Comparison of ENCODE assay signal across 1 cellular context in the genomic region with DNA sequence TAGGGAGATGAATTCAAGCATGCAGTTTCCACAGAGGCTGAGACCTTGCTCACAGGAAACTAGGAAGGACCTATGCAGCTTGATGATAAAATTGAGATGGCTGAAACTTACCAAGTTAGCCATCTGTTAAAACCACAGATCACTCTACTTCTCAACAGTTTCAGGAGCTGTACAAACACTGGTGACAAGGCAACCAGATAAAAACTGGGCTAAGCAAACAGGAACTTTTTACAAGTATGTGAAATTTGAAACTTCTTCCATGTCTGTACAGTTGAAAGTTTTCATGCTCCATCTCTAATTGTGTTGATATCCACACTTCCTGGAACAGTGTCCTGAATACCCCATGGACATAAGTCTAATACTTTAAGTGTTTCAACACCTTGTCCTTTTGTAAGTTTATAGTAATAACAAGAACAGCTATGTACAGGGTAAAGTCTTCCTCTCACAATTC.
A peak's percentile ranks its signal among the peaks of the same experiment; 100 is the strongest.
TF ChIP-seq lines count a peak whose summit lies in the region.

No MANE protein-coding gene starts in this region.

TF ChIP-seq in K562, 482 proteins besides CTCF, POLR2A, EP300 and RAD21 (continued from another document):
- TF ChIP-seq TEAD4 (IDR thresholded peaks at IDR 0.05; ENCODE audit: low read length) (peak; percentile 83), TEAD4 (CRISPR knock-in tag; IDR thresholded peaks at IDR 0.05; ENCODE audit: borderline replicate concordance) (no peak), MAFK (IDR thresholded peaks at IDR 0.05; ENCODE audit: low read length) (peak; percentile 52), HDAC2 (IDR thresholded peaks at IDR 0.05) (peak; percentile 40; the same call in 1 of the 2 replicates), ZFP36 (IDR thresholded peaks at IDR 0.05; ENCODE audit: low read depth, low read length, partially characterized antibody) (no peak), ZNF324 (CRISPR knock-in tag; IDR thresholded peaks at IDR 0.05) (no peak), HDGF (IDR thresholded peaks at IDR 0.05) (no peak), TRIM24 (IDR thresholded peaks at IDR 0.05) (peak; percentile 51 to 76; a peak in 3 of 4 replicates), ZNF778 (CRISPR knock-in tag; IDR thresholded peaks at IDR 0.05) (no peak), MAFF (IDR thresholded peaks at IDR 0.05; ENCODE audit: low read length) (peak; percentile 45; the same call in 1 of the 2 replicates), CREBBP (IDR thresholded peaks at IDR 0.05; ENCODE audit: low read depth, low read length) (no peak), MTA1 (IDR thresholded peaks at IDR 0.05; ENCODE audit: borderline replicate concordance) (0 out of 2 replicates have a peak, but pooled peaks have one; percentile 21), STAT5A (IDR thresholded peaks at IDR 0.05; ENCODE audit: borderline replicate concordance, low read length) (peak; percentile 53; the same call in 1 of the 2 replicates), EP400 (IDR thresholded peaks at IDR 0.05) (0 out of 2 replicates have a peak, but pooled peaks have one; percentile 15), SREBF2 (CRISPR knock-in tag; IDR thresholded peaks at IDR 0.05) (no peak), RCOR1 (IDR thresholded peaks at IDR 0.05; ENCODE audit: borderline replicate concordance in 1 of 2, low read depth in 2 of 2, low read length in 2 of 2) (peak in 1 of 2 experiments; percentile 75; a peak in 2 of 4 replicates), RUNX1 (IDR thresholded peaks at IDR 0.05; ENCODE audit: low read depth) (no peak), LEF1 (IDR thresholded peaks at IDR 0.05) (peak; percentile 83), NFE2 (IDR thresholded peaks at IDR 0.05; ENCODE audit: low read depth) (peak; percentile 62)
- TF ChIP-seq, protein P1, sequence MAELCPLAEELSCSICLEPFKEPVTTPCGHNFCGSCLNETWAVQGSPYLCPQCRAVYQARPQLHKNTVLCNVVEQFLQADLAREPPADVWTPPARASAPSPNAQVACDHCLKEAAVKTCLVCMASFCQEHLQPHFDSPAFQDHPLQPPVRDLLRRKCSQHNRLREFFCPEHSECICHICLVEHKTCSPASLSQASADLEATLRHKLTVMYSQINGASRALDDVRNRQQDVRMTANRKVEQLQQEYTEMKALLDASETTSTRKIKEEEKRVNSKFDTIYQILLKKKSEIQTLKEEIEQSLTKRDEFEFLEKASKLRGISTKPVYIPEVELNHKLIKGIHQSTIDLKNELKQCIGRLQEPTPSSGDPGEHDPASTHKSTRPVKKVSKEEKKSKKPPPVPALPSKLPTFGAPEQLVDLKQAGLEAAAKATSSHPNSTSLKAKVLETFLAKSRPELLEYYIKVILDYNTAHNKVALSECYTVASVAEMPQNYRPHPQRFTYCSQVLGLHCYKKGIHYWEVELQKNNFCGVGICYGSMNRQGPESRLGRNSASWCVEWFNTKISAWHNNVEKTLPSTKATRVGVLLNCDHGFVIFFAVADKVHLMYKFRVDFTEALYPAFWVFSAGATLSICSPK (IDR thresholded peaks at IDR 0.05; ENCODE audit: borderline replicate concordance), result no peak
- TF ChIP-seq, protein P2, sequence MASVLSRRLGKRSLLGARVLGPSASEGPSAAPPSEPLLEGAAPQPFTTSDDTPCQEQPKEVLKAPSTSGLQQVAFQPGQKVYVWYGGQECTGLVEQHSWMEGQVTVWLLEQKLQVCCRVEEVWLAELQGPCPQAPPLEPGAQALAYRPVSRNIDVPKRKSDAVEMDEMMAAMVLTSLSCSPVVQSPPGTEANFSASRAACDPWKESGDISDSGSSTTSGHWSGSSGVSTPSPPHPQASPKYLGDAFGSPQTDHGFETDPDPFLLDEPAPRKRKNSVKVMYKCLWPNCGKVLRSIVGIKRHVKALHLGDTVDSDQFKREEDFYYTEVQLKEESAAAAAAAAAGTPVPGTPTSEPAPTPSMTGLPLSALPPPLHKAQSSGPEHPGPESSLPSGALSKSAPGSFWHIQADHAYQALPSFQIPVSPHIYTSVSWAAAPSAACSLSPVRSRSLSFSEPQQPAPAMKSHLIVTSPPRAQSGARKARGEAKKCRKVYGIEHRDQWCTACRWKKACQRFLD (CRISPR knock-in tag; IDR thresholded peaks at IDR 0.05), result peak; percentile 61; the same call in 1 of the 2 replicates
- TF ChIP-seq, protein P3, sequence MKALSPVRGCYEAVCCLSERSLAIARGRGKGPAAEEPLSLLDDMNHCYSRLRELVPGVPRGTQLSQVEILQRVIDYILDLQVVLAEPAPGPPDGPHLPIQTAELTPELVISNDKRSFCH (CRISPR knock-in tag; IDR thresholded peaks at IDR 0.05), result no peak
- TF ChIP-seq, protein P3 (tag; IDR thresholded peaks at IDR 0.05), result 0 out of 2 replicates have a peak, but pooled peaks have one; percentile 67
- TF ChIP-seq, protein P4, sequence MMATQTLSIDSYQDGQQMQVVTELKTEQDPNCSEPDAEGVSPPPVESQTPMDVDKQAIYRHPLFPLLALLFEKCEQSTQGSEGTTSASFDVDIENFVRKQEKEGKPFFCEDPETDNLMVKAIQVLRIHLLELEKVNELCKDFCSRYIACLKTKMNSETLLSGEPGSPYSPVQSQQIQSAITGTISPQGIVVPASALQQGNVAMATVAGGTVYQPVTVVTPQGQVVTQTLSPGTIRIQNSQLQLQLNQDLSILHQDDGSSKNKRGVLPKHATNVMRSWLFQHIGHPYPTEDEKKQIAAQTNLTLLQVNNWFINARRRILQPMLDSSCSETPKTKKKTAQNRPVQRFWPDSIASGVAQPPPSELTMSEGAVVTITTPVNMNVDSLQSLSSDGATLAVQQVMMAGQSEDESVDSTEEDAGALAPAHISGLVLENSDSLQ (IDR thresholded peaks at IDR 0.05), result peak; percentile 54
- TF ChIP-seq, protein P5, sequence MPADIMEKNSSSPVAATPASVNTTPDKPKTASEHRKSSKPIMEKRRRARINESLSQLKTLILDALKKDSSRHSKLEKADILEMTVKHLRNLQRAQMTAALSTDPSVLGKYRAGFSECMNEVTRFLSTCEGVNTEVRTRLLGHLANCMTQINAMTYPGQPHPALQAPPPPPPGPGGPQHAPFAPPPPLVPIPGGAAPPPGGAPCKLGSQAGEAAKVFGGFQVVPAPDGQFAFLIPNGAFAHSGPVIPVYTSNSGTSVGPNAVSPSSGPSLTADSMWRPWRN (IDR thresholded peaks at IDR 0.05; ENCODE audit: low read depth), result 0 out of 2 replicates have a peak, but pooled peaks have one; percentile 31
- TF ChIP-seq, protein P6, sequence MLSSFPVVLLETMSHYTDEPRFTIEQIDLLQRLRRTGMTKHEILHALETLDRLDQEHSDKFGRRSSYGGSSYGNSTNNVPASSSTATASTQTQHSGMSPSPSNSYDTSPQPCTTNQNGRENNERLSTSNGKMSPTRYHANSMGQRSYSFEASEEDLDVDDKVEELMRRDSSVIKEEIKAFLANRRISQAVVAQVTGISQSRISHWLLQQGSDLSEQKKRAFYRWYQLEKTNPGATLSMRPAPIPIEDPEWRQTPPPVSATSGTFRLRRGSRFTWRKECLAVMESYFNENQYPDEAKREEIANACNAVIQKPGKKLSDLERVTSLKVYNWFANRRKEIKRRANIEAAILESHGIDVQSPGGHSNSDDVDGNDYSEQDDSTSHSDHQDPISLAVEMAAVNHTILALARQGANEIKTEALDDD (IDR thresholded peaks at IDR 0.05), result peak; percentile 100
TF ChIP-seq in K562: peak in this region for 61.
